In genomic region chr2:160494243-160494642, GRCh38 we compare ENCODE assay signal across 7 cellular contexts. TPM values are rescaled to one million over a fixed set of nuclear protein-coding genes. Genes with fewer than 3 reads are reported as not detected.
DNase-seq lines count a peak whose midpoint lies in the region; ATAC-seq and TF ChIP-seq lines count a peak whose summit lies in the region.

No MANE protein-coding gene starts in this region.

- no peak for DNase-seq in WTC11 (ENCODE audit: low spot score)
- DNase-seq in right cardiac atrium, result no peak
- DNase-seq in smooth muscle cell (lab: John Stamatoyannopoulos, UW; ENCODE audit: unreplicated experiment), result no peak
- no peak for DNase-seq in ACHN
- no peak for DNase-seq in GM03348 (ENCODE audit: low spot score)

- H3K27ac Mint-ChIP-seq in WTC11, result peak overlapping the region; percentile 35; the same call in 1 of the 2 replicates

- H3K27me3 ChIP-seq in HUES48 (ENCODE audit: control insufficient read depth, insufficient read depth, low read length) (no peaks in the 10 kb centered on the region; the same call in 1 of the 2 replicates), right cardiac atrium (ENCODE audit: control insufficient read depth, insufficient read depth) (no peaks in the 10 kb centered on the region), smooth muscle cell (ENCODE audit: low read depth) (no peaks in the 10 kb centered on the region)

- H2AFZ ChIP-seq in smooth muscle cell (ENCODE audit: low read depth), result peak overlapping the region; percentile 73

- H3K9me3 Mint-ChIP-seq in WTC11, result no peaks in the 10 kb centered on the region

- WGBS in right cardiac atrium, result 5% methylated on average over 8 of the region's 8 CpGs
- WGBS in smooth muscle cell (ENCODE audit: low lambda C conversion rate), result 9% methylated on average over 7 of the region's 8 CpGs

- H4K20me1 ChIP-seq in smooth muscle cell (ENCODE audit: low read depth), result peaks cover 25% of the 10 kb centered on the region

- no peaks in the 10 kb centered on the region for H3K9me3 ChIP-seq in HUES48 (ENCODE audit: control insufficient read depth, insufficient read depth, low read length)
- no peaks in the 10 kb centered on the region for H3K9me3 ChIP-seq in right cardiac atrium (ENCODE audit: control insufficient read depth, low read length)
- H3K9me3 ChIP-seq in smooth muscle cell (replicated peaks; ENCODE audit: low read depth), result no peaks in the 10 kb centered on the region

- peaks cover 44% of the 10 kb centered on the region for H3K79me2 ChIP-seq in smooth muscle cell (ENCODE audit: low read depth)

- no peaks in the 10 kb centered on the region for H3K36me3 ChIP-seq in HUES48 (ENCODE audit: control insufficient read depth, insufficient read depth, low read length)
- H3K36me3 ChIP-seq in smooth muscle cell (ENCODE audit: low read depth), result no peaks in the 10 kb centered on the region

- no peak for TF ChIP-seq CTCF in WTC11 (IDR thresholded peaks at IDR 0.05)
- TF ChIP-seq CTCF in smooth muscle cell (IDR thresholded peaks at IDR 0.05; ENCODE audit: borderline replicate concordance, insufficient read depth, poor library complexity, severe bottlenecking), result no peak

- H3K36me3 Mint-ChIP-seq in WTC11, result no peaks in the 10 kb centered on the region

- ATAC-seq in WTC11 (no peak), right cardiac atrium (peak in 1 of 2 donors; percentile 13), HG02981 (IDR thresholded peaks at IDR 0.05; ENCODE audit: unreplicated experiment) (no peak)

- CTCF ChIA-PET in WTC11 (lab: Charles Lee), result no interaction called here

- H3K4me3 Mint-ChIP-seq in WTC11, result peak overlapping the region; percentile 89

- peak overlapping the region; percentile 84 for H3K4me3 ChIP-seq in HUES48 (ENCODE audit: low read depth, low read length)
- peak overlapping the region; percentile 96 for H3K4me3 ChIP-seq in right cardiac atrium (ENCODE audit: low read length)
- H3K4me3 ChIP-seq in smooth muscle cell, result peak overlapping the region; percentile 99

- no peaks in the 10 kb centered on the region for H3F3A ChIP-seq in smooth muscle cell (ENCODE audit: low read depth)

- peak overlapping the region; percentile 92 for H3K27ac ChIP-seq in HUES48 (ENCODE audit: low read depth, low read length)
- H3K27ac ChIP-seq in right cardiac atrium (ENCODE audit: low read length), result peak overlapping the region; percentile 37
- peak overlapping the region; percentile 99 for H3K27ac ChIP-seq in smooth muscle cell (ENCODE audit: low read depth)

- peaks cover 32% of the 10 kb centered on the region for H3K4me1 Mint-ChIP-seq in WTC11

- intact Hi-C loops in right cardiac atrium (cut with DNase I), result loop anchor here in 3 of 4 donors (5.0 to 10.0 kb wide), 9 partner anchors 42 to 478 kb away; no protein-coding TSS in a partner anchor

- POLR2A ChIA-PET in WTC11 (lab: Charles Lee), result no interaction called here

- H3K4me2 ChIP-seq in smooth muscle cell, result peak overlapping the region; percentile 100

- H3K9ac ChIP-seq in HUES48 (ENCODE audit: low read depth, low read length) (peak overlapping the region; percentile 41; the same call in 1 of the 2 replicates), smooth muscle cell (ENCODE audit: low read depth) (peak overlapping the region; percentile 99)

- H3K27me3 Mint-ChIP-seq in WTC11 (ENCODE audit: low read depth), result no peaks in the 10 kb centered on the region

- in situ Hi-C loops in ACHN (cut with HindIII; ENCODE audit: low pct_ligation_motif_present, low pct_unique_long_range_greater_than_20kb, low sequenced_read_pairs), result no loop called here

- H3K4me1 ChIP-seq in HUES48 (ENCODE audit: control insufficient read depth, insufficient read depth, low read length) (peaks cover 37% of the 10 kb centered on the region), right cardiac atrium (ENCODE audit: control insufficient read depth, insufficient read depth, low read length) (no peaks in the 10 kb centered on the region), smooth muscle cell (ENCODE audit: low read depth) (peaks cover 12% of the 10 kb centered on the region)

TF ChIP-seq in WTC11, 78 proteins besides CTCF, POLR2A, EP300 and RAD21:
- TF ChIP-seq, protein P1, sequence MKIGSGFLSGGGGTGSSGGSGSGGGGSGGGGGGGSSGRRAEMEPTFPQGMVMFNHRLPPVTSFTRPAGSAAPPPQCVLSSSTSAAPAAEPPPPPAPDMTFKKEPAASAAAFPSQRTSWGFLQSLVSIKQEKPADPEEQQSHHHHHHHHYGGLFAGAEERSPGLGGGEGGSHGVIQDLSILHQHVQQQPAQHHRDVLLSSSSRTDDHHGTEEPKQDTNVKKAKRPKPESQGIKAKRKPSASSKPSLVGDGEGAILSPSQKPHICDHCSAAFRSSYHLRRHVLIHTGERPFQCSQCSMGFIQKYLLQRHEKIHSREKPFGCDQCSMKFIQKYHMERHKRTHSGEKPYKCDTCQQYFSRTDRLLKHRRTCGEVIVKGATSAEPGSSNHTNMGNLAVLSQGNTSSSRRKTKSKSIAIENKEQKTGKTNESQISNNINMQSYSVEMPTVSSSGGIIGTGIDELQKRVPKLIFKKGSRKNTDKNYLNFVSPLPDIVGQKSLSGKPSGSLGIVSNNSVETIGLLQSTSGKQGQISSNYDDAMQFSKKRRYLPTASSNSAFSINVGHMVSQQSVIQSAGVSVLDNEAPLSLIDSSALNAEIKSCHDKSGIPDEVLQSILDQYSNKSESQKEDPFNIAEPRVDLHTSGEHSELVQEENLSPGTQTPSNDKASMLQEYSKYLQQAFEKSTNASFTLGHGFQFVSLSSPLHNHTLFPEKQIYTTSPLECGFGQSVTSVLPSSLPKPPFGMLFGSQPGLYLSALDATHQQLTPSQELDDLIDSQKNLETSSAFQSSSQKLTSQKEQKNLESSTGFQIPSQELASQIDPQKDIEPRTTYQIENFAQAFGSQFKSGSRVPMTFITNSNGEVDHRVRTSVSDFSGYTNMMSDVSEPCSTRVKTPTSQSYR (CRISPR knock-in tag; IDR thresholded peaks at IDR 0.05), result no peak
- TF ChIP-seq NR1H2 (CRISPR knock-in tag; IDR thresholded peaks at IDR 0.05), result no peak
- no peak for TF ChIP-seq CREB1 (CRISPR knock-in tag; IDR thresholded peaks at IDR 0.05)
- TF ChIP-seq RELA (CRISPR knock-in tag; IDR thresholded peaks at IDR 0.05; ENCODE audit: borderline replicate concordance), result no peak
- TF ChIP-seq ELF4 (CRISPR knock-in tag; IDR thresholded peaks at IDR 0.05; ENCODE audit: low read depth), result no peak
- no peak for TF ChIP-seq ESRRA (CRISPR knock-in tag; IDR thresholded peaks at IDR 0.05; ENCODE audit: borderline replicate concordance)
- no peak for TF ChIP-seq KAT7 (CRISPR knock-in tag; IDR thresholded peaks at IDR 0.05; ENCODE audit: borderline replicate concordance)
- no peak for TF ChIP-seq E2F5 (CRISPR knock-in tag; IDR thresholded peaks at IDR 0.05)
- TF ChIP-seq ZNF263 (CRISPR knock-in tag; IDR thresholded peaks at IDR 0.05; ENCODE audit: low read depth), result no peak
- no peak for TF ChIP-seq ATF6 (CRISPR knock-in tag; IDR thresholded peaks at IDR 0.05)

RNA-seq across cellular contexts. Expression of gene RBMS1, which starts 0.6 kb away (rescaled TPM):
- total RNA-seq in WTC11 (2021) (53.1 to 56.3 TPM (median 54.3 TPM) in 3 replicates), right cardiac atrium (10 to 100 TPM; 56.8 to 73.5 (median 66.8) TPM), smooth muscle cell (142 and 160 TPM in 2 replicates)
- polyA plus RNA-seq in right cardiac atrium (41.7 TPM), smooth muscle cell (103 and 116 TPM in 2 replicates)

Comparison
In these comparisons a context has a peak if more than half of its experiments do, and no peak if none do; other contexts are left out.
1. H3K27ac ChIP-seq: peak in every context shown above with its lines; median percentile 99 in smooth muscle cell; 92 in HUES48; 37 in right cardiac atrium.